Comparison of ENCODE assay signal across 8 cellular contexts in genomic region chrX:24150051-24150790, GRCh38. TPM values are rescaled to one million over a fixed set of nuclear protein-coding genes. Genes with fewer than 3 reads are reported as not detected.
DNase-seq lines count a peak whose midpoint lies in the region; ATAC-seq and TF ChIP-seq lines count a peak whose summit lies in the region.

No MANE protein-coding gene starts in this region.

- H3K27me3 ChIP-seq in neural progenitor cell = no peaks in the 10 kb centered on the region

- no peaks in the 10 kb centered on the region for H3K9me3 Mint-ChIP-seq in neural progenitor cell

- peak overlapping the region; percentile 89 for H3K27ac Mint-ChIP-seq in neural progenitor cell

- peak overlapping the region; percentile 97 for H3K4me2 ChIP-seq in neural progenitor cell

- H3K9me3 ChIP-seq in KOPT-K1 (ENCODE audit: insufficient read depth, low read length, poor library complexity, severe bottlenecking) = no peaks in the 10 kb centered on the region
- no peaks in the 10 kb centered on the region for H3K9me3 ChIP-seq in neural progenitor cell (ENCODE audit: low read depth)

- peak overlapping the region; percentile 99 for H3K9ac ChIP-seq in neural progenitor cell

- ATAC-seq in GM21786 (IDR thresholded peaks at IDR 0.05; ENCODE audit: unreplicated experiment) = peak; percentile 67

- peaks cover 52% of the 10 kb centered on the region for H3K4me1 Mint-ChIP-seq in neural progenitor cell

- DNase-seq in ELF-1 (ENCODE audit: low read depth, low spot score) (peak; percentile 91), RPMI7951 (ENCODE audit: low read depth) (peak; percentile 85), activated gamma-delta T cell (lab: John Stamatoyannopoulos, UW) (peak; percentile 82), fibroblast of villous mesenchyme (ENCODE audit: low read depth) (peak; percentile 93), neural progenitor cell (ENCODE audit: low spot score) (peak; percentile 97), stromal cell of bone marrow (ENCODE audit: low read depth) (peak; percentile 78)

- peaks cover 2% of the 10 kb centered on the region for H3K36me3 Mint-ChIP-seq in neural progenitor cell

- peaks cover 61% of the 10 kb centered on the region for H3F3A ChIP-seq in neural progenitor cell (ENCODE audit: low read depth)

- H3K27ac ChIP-seq in KOPT-K1 (ENCODE audit: low read depth, low read length, poor library complexity, severe bottlenecking) = peak overlapping the region; percentile 84
- peak overlapping the region; percentile 100 for H3K27ac ChIP-seq in neural progenitor cell

- TF ChIP-seq CTCF in fibroblast of villous mesenchyme (IDR thresholded peaks at IDR 0.05; ENCODE audit: insufficient read depth, low read depth, low read length) = peak; percentile 33
- peak; percentile 49 for TF ChIP-seq CTCF in neural progenitor cell (IDR thresholded peaks at IDR 0.05)

- H3K27me3 Mint-ChIP-seq in neural progenitor cell (ENCODE audit: insufficient read depth, low read depth) = peaks cover 3% of the 10 kb centered on the region

- H3K4me1 ChIP-seq in neural progenitor cell = peaks cover 57% of the 10 kb centered on the region

- H3K4me3 ChIP-seq in fibroblast of villous mesenchyme (ENCODE audit: low read depth, low read length) = peak overlapping the region; percentile 83
- peak overlapping the region; percentile 100 for H3K4me3 ChIP-seq in neural progenitor cell

- peaks cover 63% of the 10 kb centered on the region for H3K79me2 ChIP-seq in neural progenitor cell (ENCODE audit: low read depth)

- H3K36me3 ChIP-seq in KOPT-K1 (ENCODE audit: insufficient read depth, low read length) (peaks cover 19% of the 10 kb centered on the region), neural progenitor cell (peaks cover 16% of the 10 kb centered on the region)

- peak overlapping the region; percentile 77 for H2AFZ ChIP-seq in neural progenitor cell (replicated peaks)

- H3K4me3 Mint-ChIP-seq in neural progenitor cell = peak overlapping the region; percentile 91

- peaks cover 44% of the 10 kb centered on the region for H4K20me1 ChIP-seq in neural progenitor cell (ENCODE audit: low read depth)

RNA-seq across cellular contexts. Expression of gene ZFX, which starts 0.7 kb away (rescaled TPM):
- total RNA-seq in RPMI7951 (2014; rRNA removed; shearing (Covaris generic)) = 36.9 and 37.6 TPM in 2 replicates
- total RNA-seq in fibroblast of villous mesenchyme (66.4 and 82.5 TPM in 2 replicates), neural progenitor cell (ENCODE audit: low replicate concordance) (48.2 and 59.1 TPM in 2 replicates)

Comparison
In these comparisons a context has a peak if more than half of its experiments do, and no peak if none do; other contexts are left out.
1. Peak in every context shown above with its lines: DNase-seq, ATAC-seq, H3K4me3 ChIP-seq and H3K27ac ChIP-seq.